In genomic region chr1:2091611-2092604, GRCh38 we compare ENCODE assay signal across 9 cellular contexts. TPM values are rescaled to one million over a fixed set of nuclear protein-coding genes. Genes with fewer than 3 reads are reported as not detected.
A peak's percentile ranks its signal among the peaks of the same experiment; 100 is the strongest.
DNase-seq lines count a peak whose midpoint lies in the region; ATAC-seq lines count a peak whose summit lies in the region.
"Had no signal": no experiment of that assay in that cellular context is flagged by ENCODE, and none has a peak within 500 bp of the region (broad histone marks: within the 10 kb centered on the region; RNA-seq: fewer than 3 reads in every experiment).

No MANE protein-coding gene starts in this region.

- peak; percentile 66 for ATAC-seq in activated naive CD8-positive, alpha-beta T cell treated with anti-CD3 and anti-CD28 coated beads, Interleukin-2, amount 10 ng/mL, durations not matched to agents 7 days and 5 days (ENCODE audit: low read depth)

- no peak overlapping the region for H3K27ac ChIP-seq in CD4-positive, alpha-beta memory T cell (ENCODE audit: low read depth, low read length)

- no peak overlapping the region for H3K27ac Mint-ChIP-seq in CD4-positive, alpha-beta memory T cell
- H3K27ac Mint-ChIP-seq in activated naive CD8-positive, alpha-beta T cell treated with anti-CD3 and anti-CD28 coated beads, Interleukin-2, amount 10 ng/mL, durations not matched to agents 7 days and 5 days: no peak overlapping the region

- POLR2A ChIA-PET in CD4-positive, alpha-beta memory T cell (lab: Charles Lee; ENCODE audit: partially characterized antibody): no interaction called here
- POLR2A ChIA-PET in activated naive CD8-positive, alpha-beta T cell treated with anti-CD3 and anti-CD28 coated beads, Interleukin-2, amount 10 ng/mL, durations not matched to agents 7 days and 5 days (lab: Charles Lee): no interaction called here

- peak in 4 of 5 donors; percentile 17 to 28 (median 26) for DNase-seq in CD4-positive, alpha-beta memory T cell
- peak; percentile 80 for DNase-seq in NOMO-1 treated with DMSO at 0.1 percent for 48 hours (lab: John Stamatoyannopoulos, UW; ENCODE audit: unreplicated experiment)
- peak; percentile 70 for DNase-seq in activated naive CD8-positive, alpha-beta T cell treated with anti-CD3 and anti-CD28 coated beads, Interleukin-2, amount 10 ng/mL, durations not matched to agents 7 days and 5 days
- DNase-seq in iPS DF 4.7 (ENCODE audit: extremely low read depth, low spot score): peak; percentile 30
- peak; percentile 43 for DNase-seq in stimulated activated CD4-positive, alpha-beta T cell treated with anti-CD3 and anti-CD28 coated beads, Interleukin-4, amount 100 ng/mL, for 24 hours
- DNase-seq in HK-2 (ENCODE audit: unreplicated experiment): no peak
- DNase-seq in COR-L47 (lab: John Stamatoyannopoulos, UW): no peak
- DNase-seq in SHP77 (lab: John Stamatoyannopoulos, UW): no peak

- CTCF ChIA-PET in CD4-positive, alpha-beta memory T cell (lab: Charles Lee; ENCODE audit: partially characterized antibody): interaction anchor here (1.0 to 1.9 kb wide), 6 partner anchors 47 to 289 kb away, joined by 5 to 13 read pairs (median 7); no protein-coding TSS in a partner anchor

- H3K4me3 Mint-ChIP-seq in CD4-positive, alpha-beta memory T cell: no peak overlapping the region
- no peak overlapping the region for H3K4me3 Mint-ChIP-seq in activated naive CD8-positive, alpha-beta T cell treated with anti-CD3 and anti-CD28 coated beads, Interleukin-2, amount 10 ng/mL, durations not matched to agents 7 days and 5 days

- no peaks in the 10 kb centered on the region for H3K4me1 ChIP-seq in CD4-positive, alpha-beta memory T cell (ENCODE audit: insufficient read depth, low read length)
- H3K4me1 ChIP-seq: HAP-1 had no signal

- no peaks in the 10 kb centered on the region for H3K27me3 Mint-ChIP-seq in CD4-positive, alpha-beta memory T cell
- H3K27me3 Mint-ChIP-seq in activated naive CD8-positive, alpha-beta T cell treated with anti-CD3 and anti-CD28 coated beads, Interleukin-2, amount 10 ng/mL, durations not matched to agents 7 days and 5 days: no peaks in the 10 kb centered on the region

- H3K4me1 Mint-ChIP-seq in CD4-positive, alpha-beta memory T cell: peaks cover 4 to 6% (median 5%) of the 10 kb centered on the region in 4 donors
- H3K4me1 Mint-ChIP-seq in activated naive CD8-positive, alpha-beta T cell treated with anti-CD3 and anti-CD28 coated beads, Interleukin-2, amount 10 ng/mL, durations not matched to agents 7 days and 5 days: peaks cover 2% of the 10 kb centered on the region

- H3K36me3 ChIP-seq in CD4-positive, alpha-beta memory T cell (ENCODE audit: insufficient read depth, low read length): no peaks in the 10 kb centered on the region
- H3K36me3 ChIP-seq: HAP-1 had no signal

- no peak overlapping the region for H3K4me3 ChIP-seq in CD4-positive, alpha-beta memory T cell (ENCODE audit: low read length in 2 of 2)
- H3K4me3 ChIP-seq: HAP-1 had no signal

- no peaks in the 10 kb centered on the region for H3K9me3 ChIP-seq in CD4-positive, alpha-beta memory T cell (ENCODE audit: control insufficient read depth in 1 of 2, low read length in 2 of 2)
- H3K9me3 ChIP-seq: HAP-1 had no signal

- H3K27me3 ChIP-seq in CD4-positive, alpha-beta memory T cell (ENCODE audit: insufficient read depth, low read length): no peaks in the 10 kb centered on the region

- peaks cover 0 to 4% of the 10 kb centered on the region in 2 donors for H3K36me3 Mint-ChIP-seq in CD4-positive, alpha-beta memory T cell
- no peaks in the 10 kb centered on the region for H3K36me3 Mint-ChIP-seq in activated naive CD8-positive, alpha-beta T cell treated with anti-CD3 and anti-CD28 coated beads, Interleukin-2, amount 10 ng/mL, durations not matched to agents 7 days and 5 days

- H3K9me3 Mint-ChIP-seq in CD4-positive, alpha-beta memory T cell: peaks cover 0 to 2% (median 0%) of the 10 kb centered on the region in 8 donors
- H3K9me3 Mint-ChIP-seq in activated naive CD8-positive, alpha-beta T cell treated with anti-CD3 and anti-CD28 coated beads, Interleukin-2, amount 10 ng/mL, durations not matched to agents 7 days and 5 days: no peaks in the 10 kb centered on the region

- intact Hi-C loops in CD4-positive, alpha-beta memory T cell (cut with micrococcal nuclease): loop anchor here (1.0 kb wide), 1 partner anchor 82 kb away; no protein-coding TSS in a partner anchor

RNA-seq across cellular contexts. Expression of gene PRKCZ, which starts 41.7 kb away (rescaled TPM):
- 10 to 100 TPM; 32.5 to 40.7 TPM for total RNA-seq in CD4-positive, alpha-beta memory T cell
- 10 to 100 TPM; 13.5 TPM for polyA plus RNA-seq in CD4-positive, alpha-beta memory T cell
- total RNA-seq in activated naive CD8-positive, alpha-beta T cell treated with anti-CD3 and anti-CD28 coated beads, Interleukin-2, amount 10 ng/mL, durations not matched to agents 7 days and 5 days: 10 to 100 TPM; 24.3 to 24.4 TPM

Comparison
In these comparisons a context has a peak if more than half of its experiments do, and no peak if none do; other contexts are left out.
1. DNase-seq: peak in CD4-positive, alpha-beta memory T cell (4 of 5), NOMO-1 treated with DMSO at 0.1 percent for 48 hours (single experiment), activated naive CD8-positive, alpha-beta T cell treated with anti-CD3 and anti-CD28 coated beads, Interleukin-2, amount 10 ng/mL, durations not matched to agents 7 days and 5 days (single experiment), iPS DF 4.7 (single experiment) and stimulated activated CD4-positive, alpha-beta T cell treated with anti-CD3 and anti-CD28 coated beads, Interleukin-4, amount 100 ng/mL, for 24 hours (single experiment); none in HK-2 (single experiment), COR-L47 (single experiment) and SHP77 (0 of 2).